ENCODE assay signal across 17 cellular contexts in genomic region chr18:70448588-70448987, GRCh38.
DNase-seq lines count a peak whose midpoint lies in the region; ATAC-seq, FAIRE-seq and TF ChIP-seq lines count a peak whose summit lies in the region.
"Had no signal": no experiment of that assay in that cellular context is flagged by ENCODE, and none has a peak within 500 bp of the region (broad histone marks: within the 10 kb centered on the region; RNA-seq: fewer than 3 reads in every experiment).

No MANE protein-coding gene starts in this region.

- H3K4me1 ChIP-seq in mammary epithelial cell (ENCODE audit: insufficient read depth, low read length) (no peaks in the 10 kb centered on the region), breast epithelium (no peaks in the 10 kb centered on the region), Panc1 (ENCODE audit: control insufficient read depth, insufficient read depth, low read length) (peaks cover 4% of the 10 kb centered on the region; the same call in 1 of the 2 replicates), astrocyte (ENCODE audit: insufficient read depth, low read length) (no peaks in the 10 kb centered on the region)

- no peak overlapping the region for H3K27ac Mint-ChIP-seq in astrocyte (ENCODE audit: unreplicated experiment)
- H3K27ac Mint-ChIP-seq: CD4-positive, CD25-positive, alpha-beta regulatory T cell; GM23338 had no signal

- CTCF ChIA-PET in mammary epithelial cell (lab: Charles Lee; ENCODE audit: low non-redundant PET), result no interaction called here
- CTCF ChIA-PET in Panc1 (lab: Charles Lee), result no interaction called here
- CTCF ChIA-PET in HEK293T (lab: Yijun Ruan, JAX), result interaction anchor here (0.7 kb wide), 1 partner anchor 252 kb away, joined by 6 read pairs; no protein-coding TSS in a partner anchor

- dilution Hi-C loops in mammary epithelial cell (cut with HindIII; ENCODE audit: low sequenced_read_pairs), result no loop called here

- H3K9me3 ChIP-seq in mammary epithelial cell (replicated peaks; ENCODE audit: insufficient read depth, low read length) (peaks cover 3% of the 10 kb centered on the region), breast epithelium (peaks cover 3 to 4% of the 10 kb centered on the region in 2 donors), Panc1 (ENCODE audit: control insufficient read depth, insufficient read depth, low read depth, low read length) (peaks cover 2% of the 10 kb centered on the region; the same call in 1 of the 2 replicates), astrocyte (ENCODE audit: insufficient read depth, low read depth, low read length) (peaks cover 5% of the 10 kb centered on the region)

- BruUV-seq in mammary epithelial cell (replicated peaks; lab: Mats Ljungman, UMichigan) (no TSS peak), Panc1 (replicated peaks; lab: Mats Ljungman, UMichigan) (no TSS peak)

- H3K4me3 Mint-ChIP-seq in astrocyte (ENCODE audit: unreplicated experiment), result no peak overlapping the region
- H3K4me3 Mint-ChIP-seq: CD4-positive, CD25-positive, alpha-beta regulatory T cell; GM23338 had no signal

- H3K36me3 ChIP-seq in mammary epithelial cell (ENCODE audit: insufficient read depth, low read length) (no peaks in the 10 kb centered on the region), breast epithelium (no peaks in the 10 kb centered on the region), Panc1 (ENCODE audit: control insufficient read depth, insufficient read depth, low read length) (no peaks in the 10 kb centered on the region), astrocyte (ENCODE audit: insufficient read depth, low read length) (no peaks in the 10 kb centered on the region)
- H3K36me3 ChIP-seq: BLaER1 treated with 17β-estradiol and CSF1 and Interleukin-3, amounts not matched to agents 10 nM and 100 nM had no signal

- no peak overlapping the region for H3K4me2 ChIP-seq in mammary epithelial cell (ENCODE audit: insufficient read depth, low read depth, low read length)
- H3K4me2 ChIP-seq in astrocyte (ENCODE audit: low read length), result no peak overlapping the region
- H3K4me2 ChIP-seq: BLaER1 treated with 17β-estradiol and CSF1 and Interleukin-3, amounts not matched to agents 10 nM and 100 nM; GM23338 had no signal

- no peak overlapping the region for H3K4me3 ChIP-seq in mammary epithelial cell (replicated peaks in 1 of 3; ENCODE audit: insufficient read depth in 1 of 3, low read depth in 2 of 3, low read length in 3 of 3)
- no peak overlapping the region for H3K4me3 ChIP-seq in breast epithelium
- no peak overlapping the region for H3K4me3 ChIP-seq in Panc1 (ENCODE audit: low read depth in 2 of 2, low read length in 2 of 2)
- no peak overlapping the region for H3K4me3 ChIP-seq in astrocyte (ENCODE audit: insufficient read depth, low read depth, low read length)
- H3K4me3 ChIP-seq: BLaER1 treated with 17β-estradiol and CSF1 and Interleukin-3, amounts not matched to agents 10 nM and 100 nM; GM12878; GM23338 had no signal

- ATAC-seq in Panc1 (no peak), omental fat pad (ENCODE audit: low FRiP score) (no peak)
- ATAC-seq: GM12878, GM23338 had no signal

- in situ Hi-C loops in mammary epithelial cell (cut with MboI; ENCODE audit: low sequenced_read_pairs in 2 of 2) (loop anchor here in 1 of 2 donors (25.0 kb wide), 1 partner anchor 161 kb away; the partner anchor contains the start of gene SOCS6), Panc1 (cut with HindIII; ENCODE audit: low pct_unique_long_range_greater_than_20kb, low sequenced_read_pairs) (no loop called here)

- no peak for DNase-seq in mammary epithelial cell
- DNase-seq in breast epithelium (ENCODE audit: low spot score in 2 of 2), result no peak
- no peak for DNase-seq in Panc1 (ENCODE audit: low read depth, low spot score)
- no peak for DNase-seq in astrocyte (ENCODE audit: low read depth)
- no peak for DNase-seq in AG08395 (ENCODE audit: low spot score)
- DNase-seq in activated CD4-positive, CD25-positive, alpha-beta regulatory T cell (lab: John Stamatoyannopoulos, UW), result no peak
- no peak for DNase-seq in HEK293T (ENCODE audit: extremely low spot score)
- DNase-seq in omental fat pad (ENCODE audit: low spot score), result no peak
- DNase-seq: Calu3; CD4-positive, CD25-positive, alpha-beta regulatory T cell; DMS79; H7 had no signal

- FAIRE-seq in astrocyte (lab: Jason Lieb, UNC), result peak; percentile 20
- FAIRE-seq: GM12878, GM18507 had no signal

- intact Hi-C loops in mammary epithelial cell (cut with micrococcal nuclease) (no loop called here), breast epithelium (cut with DNase I; ENCODE audit: low total_unique reads) (loop anchor here (10.0 kb wide), 1 partner anchor 244 kb away; the partner anchor contains the start of gene RTTN), Panc1 (cut with micrococcal nuclease; ENCODE audit: unreplicated experiment) (no loop called here)

- no peaks in the 10 kb centered on the region for H3K27me3 ChIP-seq in mammary epithelial cell (ENCODE audit: insufficient read depth, low read length)
- H3K27me3 ChIP-seq in breast epithelium, result no peaks in the 10 kb centered on the region
- no peaks in the 10 kb centered on the region for H3K27me3 ChIP-seq in Panc1 (ENCODE audit: control insufficient read depth, insufficient read depth, low read length)
- no peaks in the 10 kb centered on the region for H3K27me3 ChIP-seq in astrocyte (ENCODE audit: insufficient read depth, low read length)
- H3K27me3 ChIP-seq: BLaER1 treated with 17β-estradiol and CSF1 and Interleukin-3, amounts not matched to agents 10 nM and 100 nM had no signal

- TF ChIP-seq CTCF in mammary epithelial cell (conservative IDR thresholded peaks at IDR 0.05 in 1 of 2, IDR thresholded peaks at IDR 0.05 in 1 of 2; ENCODE audit: extremely low read depth in 1 of 2, insufficient read depth in 1 of 2, low read depth in 1 of 2, low read length in 2 of 2) (no peak), breast epithelium (IDR thresholded peaks at IDR 0.05) (no peak), Panc1 (IDR thresholded peaks at IDR 0.05) (no peak), astrocyte (IDR thresholded peaks at IDR 0.05; ENCODE audit: insufficient read depth, low read depth, low read length) (no peak), omental fat pad (IDR thresholded peaks at IDR 0.05) (no peak)

- WGBS in mammary epithelial cell (ENCODE audit: low coverage, missing lambda C conversion rate), result 43% methylated on average over 3 of the region's 3 CpGs

- peaks cover 8% of the 10 kb centered on the region for H3K9me3 Mint-ChIP-seq in astrocyte (ENCODE audit: unreplicated experiment)

- H4K20me1 ChIP-seq in mammary epithelial cell (ENCODE audit: insufficient read depth, low read length) (no peaks in the 10 kb centered on the region), astrocyte (ENCODE audit: insufficient read depth, low read length) (no peaks in the 10 kb centered on the region)
- H4K20me1 ChIP-seq: BLaER1 treated with 17β-estradiol and CSF1 and Interleukin-3, amounts not matched to agents 10 nM and 100 nM had no signal

- no peaks in the 10 kb centered on the region for H3K36me3 Mint-ChIP-seq in astrocyte (ENCODE audit: low read depth, unreplicated experiment)
- H3K36me3 Mint-ChIP-seq: CD4-positive, CD25-positive, alpha-beta regulatory T cell had no signal

- no peak for TF ChIP-seq POLR2A in breast epithelium (IDR thresholded peaks at IDR 0.05)

- H3K9ac ChIP-seq in mammary epithelial cell (ENCODE audit: insufficient read depth, low read length) (no peak overlapping the region), astrocyte (ENCODE audit: low read length) (no peak overlapping the region)
- H3K9ac ChIP-seq: BLaER1 treated with 17β-estradiol and CSF1 and Interleukin-3, amounts not matched to agents 10 nM and 100 nM had no signal

- no peak overlapping the region for H3K27ac ChIP-seq in mammary epithelial cell (ENCODE audit: insufficient read depth, low read depth, low read length)
- H3K27ac ChIP-seq in breast epithelium, result no peak overlapping the region
- peak overlapping the region; percentile 92; the same call in 1 of the 2 replicates for H3K27ac ChIP-seq in Panc1 (ENCODE audit: low read length)
- H3K27ac ChIP-seq in astrocyte (ENCODE audit: low read depth, low read length), result no peak overlapping the region
- H3K27ac ChIP-seq: 22Rv1; BLaER1 treated with 17β-estradiol and CSF1 and Interleukin-3, amounts not matched to agents 10 nM and 100 nM had no signal

- no peaks in the 10 kb centered on the region for H3K27me3 Mint-ChIP-seq in astrocyte (ENCODE audit: low read depth, unreplicated experiment)
- H3K27me3 Mint-ChIP-seq: CD4-positive, CD25-positive, alpha-beta regulatory T cell had no signal

- H3K79me2 ChIP-seq in mammary epithelial cell (ENCODE audit: insufficient read depth, low read length) (no peaks in the 10 kb centered on the region), astrocyte (ENCODE audit: insufficient read depth, low read length) (no peaks in the 10 kb centered on the region)

- H3K4me1 Mint-ChIP-seq in astrocyte (ENCODE audit: low read depth, unreplicated experiment), result no peaks in the 10 kb centered on the region
- H3K4me1 Mint-ChIP-seq: CD4-positive, CD25-positive, alpha-beta regulatory T cell had no signal

- POLR2A ChIA-PET in Panc1 (lab: Charles Lee), result no interaction called here
- POLR2A ChIA-PET in HEK293T (lab: Yijun Ruan, JAX), result no interaction called here

- H2AFZ ChIP-seq in mammary epithelial cell (ENCODE audit: low read depth, low read length) (peak overlapping the region; percentile 13), astrocyte (ENCODE audit: low read depth, low read length) (no peak overlapping the region)
- H2AFZ ChIP-seq: GM23338 had no signal

TF ChIP-seq in HEK293T, 16 proteins besides CTCF, POLR2A, EP300 and RAD21:
- no peak for TF ChIP-seq CTBP1 (IDR thresholded peaks at IDR 0.05; ENCODE audit: borderline replicate concordance)
- TF ChIP-seq, protein P1, sequence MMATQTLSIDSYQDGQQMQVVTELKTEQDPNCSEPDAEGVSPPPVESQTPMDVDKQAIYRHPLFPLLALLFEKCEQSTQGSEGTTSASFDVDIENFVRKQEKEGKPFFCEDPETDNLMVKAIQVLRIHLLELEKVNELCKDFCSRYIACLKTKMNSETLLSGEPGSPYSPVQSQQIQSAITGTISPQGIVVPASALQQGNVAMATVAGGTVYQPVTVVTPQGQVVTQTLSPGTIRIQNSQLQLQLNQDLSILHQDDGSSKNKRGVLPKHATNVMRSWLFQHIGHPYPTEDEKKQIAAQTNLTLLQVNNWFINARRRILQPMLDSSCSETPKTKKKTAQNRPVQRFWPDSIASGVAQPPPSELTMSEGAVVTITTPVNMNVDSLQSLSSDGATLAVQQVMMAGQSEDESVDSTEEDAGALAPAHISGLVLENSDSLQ (IDR thresholded peaks at IDR 0.05), result no peak
- TF ChIP-seq LEF1 (IDR thresholded peaks at IDR 0.05; ENCODE audit: borderline replicate concordance), result no peak
- no peak for TF ChIP-seq SP1 (IDR thresholded peaks at IDR 0.05)
- no peak for TF ChIP-seq SUZ12 (IDR thresholded peaks at IDR 0.05)
- TF ChIP-seq HDGF (IDR thresholded peaks at IDR 0.05; ENCODE audit: borderline replicate concordance), result no peak
- TF ChIP-seq TARDBP (IDR thresholded peaks at IDR 0.05), result no peak
- no peak for TF ChIP-seq ARNT (IDR thresholded peaks at IDR 0.05)
- no peak for TF ChIP-seq FOXA1 (IDR thresholded peaks at IDR 0.05)
- TF ChIP-seq ELF4 (IDR thresholded peaks at IDR 0.05), result no peak
